ENCODE assay signal across 14 cellular contexts in genomic region chr4:150212927-150213326, GRCh38.
A peak's percentile ranks its signal among the peaks of the same experiment; 100 is the strongest.
DNase-seq lines count a peak whose midpoint lies in the region; ATAC-seq and TF ChIP-seq lines count a peak whose summit lies in the region.
"Had no signal": no experiment of that assay in that cellular context is flagged by ENCODE, and none has a peak within 500 bp of the region (broad histone marks: within the 10 kb centered on the region; RNA-seq: fewer than 3 reads in every experiment).

No MANE protein-coding gene starts in this region.

- H3K27ac Mint-ChIP-seq in T-helper 2 cell treated with Interferon-gamma antibody and Interleukin-4, amounts not matched to agents 5 μg/mL and 100 μg/mL, for 36 hours = no peak overlapping the region
- H3K27ac Mint-ChIP-seq: activated naive CD4-positive, alpha-beta T cell treated with anti-CD3 and anti-CD28 coated beads, Interleukin-2, amount 50 U/mL, for 24 hours; CD8-positive, alpha-beta memory T cell had no signal

- peaks cover 20% of the 10 kb centered on the region for H3K4me1 ChIP-seq in MM.1S (ENCODE audit: low read length)

- DNase-seq in COR-L47 (lab: John Stamatoyannopoulos, UW) = peak; percentile 36
- peak; percentile 91 for DNase-seq in MM.1S
- peak; percentile 94 for DNase-seq in epithelial cell of esophagus (ENCODE audit: low read depth)
- DNase-seq in NCI-H526 treated with DMSO at 0.1 percent for 48 hours (lab: John Stamatoyannopoulos, UW) = no peak
- no peak for DNase-seq in GM10248 (ENCODE audit: extremely low spot score)
- no peak for DNase-seq in T-helper 2 cell treated with Interferon-gamma antibody and Interleukin-4, amounts not matched to agents 5 μg/mL and 100 μg/mL, for 36 hours (ENCODE audit: low spot score)
- DNase-seq: activated CD4-positive, CD25-positive, alpha-beta regulatory T cell; activated CD8-positive, alpha-beta memory T cell treated with anti-CD3 and anti-CD28 coated beads, Interleukin-2, amount 50 U/mL, for 4 hours; CD8-positive, alpha-beta memory T cell; effector CD4-positive, alpha-beta T cell; small intestine had no signal

- H3K4me3 ChIP-seq in MM.1S (ENCODE audit: low read length) (peak overlapping the region; percentile 5; the same call in 1 of the 2 replicates), epithelial cell of esophagus (ENCODE audit: low read length) (no peak overlapping the region)

- peak; percentile 25; the same call in 1 of the 2 replicates for TF ChIP-seq CTCF in MM.1S (IDR thresholded peaks at IDR 0.05; ENCODE audit: low read length)
- peak; percentile 7 for TF ChIP-seq CTCF in epithelial cell of esophagus (IDR thresholded peaks at IDR 0.05; ENCODE audit: insufficient read depth, low read depth, low read length, missing control alignments)
- no peak for TF ChIP-seq CTCF in GM10248 (IDR thresholded peaks at IDR 0.05; ENCODE audit: control extremely low read depth, extremely low read depth, low read depth, missing control alignments)

- CTCF ChIA-PET in GM10248 (lab: Yijun Ruan, JAX) = no interaction called here

- H3K27me3 ChIP-seq in MM.1S (replicated peaks; ENCODE audit: insufficient read depth, low read length) = peaks cover 12% of the 10 kb centered on the region

- H3K9me3 ChIP-seq in MM.1S (replicated peaks; ENCODE audit: insufficient read depth, low read length) = no peaks in the 10 kb centered on the region

- no peaks in the 10 kb centered on the region for H4K20me1 ChIP-seq in MM.1S (ENCODE audit: insufficient read depth, low read length)

- peaks cover 11% of the 10 kb centered on the region for H3F3A ChIP-seq in MM.1S (ENCODE audit: insufficient read depth, low read length)

- peak overlapping the region; percentile 14; the same call in 1 of the 2 replicates for H3K27ac ChIP-seq in MM.1S (ENCODE audit: low read length)

- H3K79me2 ChIP-seq in MM.1S (ENCODE audit: low read length) = no peaks in the 10 kb centered on the region

- no peaks in the 10 kb centered on the region for H3K27me3 Mint-ChIP-seq in T-helper 2 cell treated with Interferon-gamma antibody and Interleukin-4, amounts not matched to agents 5 μg/mL and 100 μg/mL, for 36 hours (ENCODE audit: low read depth)
- H3K27me3 Mint-ChIP-seq: activated naive CD4-positive, alpha-beta T cell treated with anti-CD3 and anti-CD28 coated beads, Interleukin-2, amount 50 U/mL, for 24 hours had no signal

- no peak overlapping the region for H3K4me3 Mint-ChIP-seq in T-helper 2 cell treated with Interferon-gamma antibody and Interleukin-4, amounts not matched to agents 5 μg/mL and 100 μg/mL, for 36 hours
- H3K4me3 Mint-ChIP-seq: activated naive CD4-positive, alpha-beta T cell treated with anti-CD3 and anti-CD28 coated beads, Interleukin-2, amount 50 U/mL, for 24 hours; CD8-positive, alpha-beta memory T cell had no signal

- no peaks in the 10 kb centered on the region for H3K36me3 ChIP-seq in MM.1S (replicated peaks; ENCODE audit: insufficient read depth, low read length)

- POLR2A ChIA-PET in GM10248 (lab: Yijun Ruan, JAX) = no interaction called here

- ATAC-seq in GM21423 (IDR thresholded peaks at IDR 0.05; ENCODE audit: unreplicated experiment) = peak; percentile 48
- no peak for ATAC-seq in HG03520 (IDR thresholded peaks at IDR 0.05; ENCODE audit: unreplicated experiment)

- H2AFZ ChIP-seq in MM.1S (ENCODE audit: low read length) = no peak overlapping the region

- no peaks in the 10 kb centered on the region for H3K9me2 ChIP-seq in MM.1S (replicated peaks; ENCODE audit: insufficient read depth, low read length)

- no peak overlapping the region for H3K9ac ChIP-seq in MM.1S (ENCODE audit: low read length)

- no peaks in the 10 kb centered on the region for H3K9me3 Mint-ChIP-seq in T-helper 2 cell treated with Interferon-gamma antibody and Interleukin-4, amounts not matched to agents 5 μg/mL and 100 μg/mL, for 36 hours
- H3K9me3 Mint-ChIP-seq: activated naive CD4-positive, alpha-beta T cell treated with anti-CD3 and anti-CD28 coated beads, Interleukin-2, amount 50 U/mL, for 24 hours; CD8-positive, alpha-beta memory T cell had no signal

- no peaks in the 10 kb centered on the region for H3K36me3 Mint-ChIP-seq in T-helper 2 cell treated with Interferon-gamma antibody and Interleukin-4, amounts not matched to agents 5 μg/mL and 100 μg/mL, for 36 hours (ENCODE audit: low read depth)
- H3K36me3 Mint-ChIP-seq: activated naive CD4-positive, alpha-beta T cell treated with anti-CD3 and anti-CD28 coated beads, Interleukin-2, amount 50 U/mL, for 24 hours; CD8-positive, alpha-beta memory T cell had no signal

- H3K4me1 Mint-ChIP-seq in T-helper 2 cell treated with Interferon-gamma antibody and Interleukin-4, amounts not matched to agents 5 μg/mL and 100 μg/mL, for 36 hours (ENCODE audit: low read depth) = no peaks in the 10 kb centered on the region
- H3K4me1 Mint-ChIP-seq: activated naive CD4-positive, alpha-beta T cell treated with anti-CD3 and anti-CD28 coated beads, Interleukin-2, amount 50 U/mL, for 24 hours; CD8-positive, alpha-beta memory T cell had no signal

- peak overlapping the region; percentile 57 for H3K4me2 ChIP-seq in MM.1S (ENCODE audit: low read depth, low read length)

Comparison
In these comparisons a context has a peak if more than half of its experiments do, and no peak if none do; other contexts are left out.
1. DNase-seq: peak in COR-L47 (single experiment), MM.1S (single experiment) and epithelial cell of esophagus (single experiment); none in NCI-H526 treated with DMSO at 0.1 percent for 48 hours (single experiment), GM10248 (single experiment) and T-helper 2 cell treated with Interferon-gamma antibody and Interleukin-4, amounts not matched to agents 5 μg/mL and 100 μg/mL, for 36 hours (single experiment).